Comparison of ENCODE assay signal across 1 cellular context in genomic region chr4:158808399-158808798, GRCh38.
TF ChIP-seq lines count a peak whose summit lies in the region.

No MANE protein-coding gene starts in this region.

TF ChIP-seq in IMR-90, 13 proteins besides CTCF, POLR2A, EP300 and RAD21:
- TF ChIP-seq SMC3 (IDR thresholded peaks at IDR 0.05; ENCODE audit: low read depth, low read length) (no peak), MAFK (IDR thresholded peaks at IDR 0.05; ENCODE audit: low read depth, low read length) (no peak), CHD1 (IDR thresholded peaks at IDR 0.05; ENCODE audit: low read depth, low read length) (no peak), ELK1 (IDR thresholded peaks at IDR 0.05; ENCODE audit: borderline replicate concordance, low read depth, low read length) (no peak), NFE2L2 (IDR thresholded peaks at IDR 0.05; ENCODE audit: low read depth, low read length) (no peak), BHLHE40 (IDR thresholded peaks at IDR 0.05; ENCODE audit: low read depth, low read length) (no peak), FOS (IDR thresholded peaks at IDR 0.05; ENCODE audit: low read depth, low read length) (no peak), RCOR1 (IDR thresholded peaks at IDR 0.05; ENCODE audit: insufficient replicate concordance, low read length) (no peak), USF2 (IDR thresholded peaks at IDR 0.05; ENCODE audit: low read depth, low read length) (no peak), MAZ (IDR thresholded peaks at IDR 0.05; ENCODE audit: borderline replicate concordance, low read depth, low read length) (no peak), RFX5 (IDR thresholded peaks at IDR 0.05; ENCODE audit: low read depth, low read length) (no peak), CEBPB (IDR thresholded peaks at IDR 0.05; ENCODE audit: low read depth, low read length) (no peak), MXI1 (IDR thresholded peaks at IDR 0.05; ENCODE audit: borderline replicate concordance, low read depth, low read length) (no peak)
TF ChIP-seq in IMR-90: peak in this region for 0.
